ENCODE assay signal across 23 cellular contexts in the genomic region with DNA sequence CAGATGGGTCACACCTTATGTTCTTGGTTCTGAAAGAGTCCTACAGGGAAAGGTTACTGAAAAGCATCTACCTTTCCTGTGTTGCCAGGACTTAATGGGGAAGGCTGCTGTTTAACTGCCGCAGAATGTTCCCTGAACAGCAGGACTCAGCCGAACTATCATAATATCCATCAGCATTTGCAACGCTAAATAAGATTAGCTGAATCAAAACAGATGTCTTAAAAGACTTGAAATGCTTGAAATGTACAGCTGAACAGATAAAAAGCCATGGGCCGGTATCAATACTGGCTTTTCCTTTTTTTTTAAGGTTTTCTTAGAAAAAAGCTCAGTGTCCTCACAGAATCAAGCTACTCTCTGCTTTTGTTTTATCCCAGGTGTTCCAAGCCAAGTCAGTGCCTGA. TPM values are rescaled to one million over a fixed set of nuclear protein-coding genes. Genes with fewer than 3 reads are reported as not detected.
"Had no signal": no experiment of that assay in that cellular context is flagged by ENCODE, and none has a peak within 500 bp of the region (broad histone marks: within the 10 kb centered on the region; RNA-seq: fewer than 3 reads in every experiment).

No MANE protein-coding gene starts in this region.

- H3K27ac ChIP-seq: coronary artery, hepatocyte, left ventricle myocardium inferior, lower lobe of right lung, psoas muscle, spleen, thoracic aorta had no signal

- H3K27me3 Mint-ChIP-seq: memory B cell; natural killer cell treated with Interleukin-12 subunit alpha and Interleukin-12 subunit beta and Interleukin-15 and Interleukin-18, amount 100 ng/mL, for 72 hours; stimulated activated naive B cell treated with anti-CD40 and anti-IgM and Interleukin-4, amounts not matched to agents 10 μg/mL and 1 μg/mL and 100 μg/mL, for 72 hours; stimulated activated naive CD8-positive, alpha-beta T cell treated with anti-CD3 and anti-CD28 coated beads, Interleukin-15, amount 100 ng/mL, for 72 hours had no signal

- DNase-seq: effector CD4-positive, alpha-beta T cell; foreskin melanocyte; head of caudate nucleus; kidney; left cardiac atrium; left ventricle myocardium inferior; lower lobe of right lung; midbrain; psoas muscle; retina; spleen; stimulated activated CD4-positive, alpha-beta T cell treated with anti-CD3 and anti-CD28 coated beads, Interleukin-15, amount 100 ng/mL, for 24 hours; stimulated activated CD4-positive, alpha-beta T cell treated with anti-CD3 and anti-CD28 coated beads, Interleukin-1b, Interleukin-23, amount 100 ng/mL, for 48 hours; stimulated activated CD4-positive, alpha-beta T cell treated with anti-CD3 and anti-CD28 coated beads, Interleukin-4, amount 100 ng/mL, for 24 hours; stimulated activated naive B cell treated with anti-CD40 and anti-IgM and Interleukin-4, amounts not matched to agents 10 μg/mL and 1 μg/mL and 100 μg/mL, for 72 hours; stimulated activated naive CD8-positive, alpha-beta T cell treated with anti-CD3 and anti-CD28 coated beads, Interleukin-15, amount 100 ng/mL, for 72 hours; trophoblast cell had no signal

- ATAC-seq: left cardiac atrium; lower lobe of right lung; natural killer cell treated with Interleukin-12 subunit alpha and Interleukin-12 subunit beta and Interleukin-15 and Interleukin-18, amount 100 ng/mL, for 72 hours; psoas muscle; sciatic nerve; stimulated activated naive B cell treated with anti-CD40 and anti-IgM and Interleukin-4, amounts not matched to agents 10 μg/mL and 1 μg/mL and 100 μg/mL, for 72 hours; stimulated activated naive CD8-positive, alpha-beta T cell treated with anti-CD3 and anti-CD28 coated beads, Interleukin-15, amount 100 ng/mL, for 72 hours had no signal

- H3K4me3 ChIP-seq: coronary artery, hepatocyte, left ventricle myocardium inferior, lower lobe of right lung, psoas muscle, spleen, thoracic aorta had no signal

- H3K4me3 Mint-ChIP-seq: memory B cell; natural killer cell treated with Interleukin-12 subunit alpha and Interleukin-12 subunit beta and Interleukin-15 and Interleukin-18, amount 100 ng/mL, for 72 hours; stimulated activated naive B cell treated with anti-CD40 and anti-IgM and Interleukin-4, amounts not matched to agents 10 μg/mL and 1 μg/mL and 100 μg/mL, for 72 hours; stimulated activated naive CD8-positive, alpha-beta T cell treated with anti-CD3 and anti-CD28 coated beads, Interleukin-15, amount 100 ng/mL, for 72 hours had no signal

- H3K27ac Mint-ChIP-seq: memory B cell; natural killer cell treated with Interleukin-12 subunit alpha and Interleukin-12 subunit beta and Interleukin-15 and Interleukin-18, amount 100 ng/mL, for 72 hours had no signal

- H3K9me3 Mint-ChIP-seq: memory B cell; natural killer cell treated with Interleukin-12 subunit alpha and Interleukin-12 subunit beta and Interleukin-15 and Interleukin-18, amount 100 ng/mL, for 72 hours; stimulated activated naive B cell treated with anti-CD40 and anti-IgM and Interleukin-4, amounts not matched to agents 10 μg/mL and 1 μg/mL and 100 μg/mL, for 72 hours; stimulated activated naive CD8-positive, alpha-beta T cell treated with anti-CD3 and anti-CD28 coated beads, Interleukin-15, amount 100 ng/mL, for 72 hours had no signal

- H3K9me3 ChIP-seq: left ventricle myocardium inferior, lower lobe of right lung, psoas muscle, spleen, thoracic aorta had no signal

- H3K4me1 Mint-ChIP-seq: memory B cell; stimulated activated naive B cell treated with anti-CD40 and anti-IgM and Interleukin-4, amounts not matched to agents 10 μg/mL and 1 μg/mL and 100 μg/mL, for 72 hours; stimulated activated naive CD8-positive, alpha-beta T cell treated with anti-CD3 and anti-CD28 coated beads, Interleukin-15, amount 100 ng/mL, for 72 hours had no signal

RNA-seq across cellular contexts. Expression of a gene that starts 51.0 kb away (rescaled TPM):
- total RNA-seq: natural killer cell treated with Interleukin-12 subunit alpha and Interleukin-12 subunit beta and Interleukin-15 and Interleukin-18, amount 100 ng/mL, for 72 hours had no signal
